Comparison of ENCODE assay signal across 21 cellular contexts in genomic region chr2:99694331-99694730, GRCh38.
"Had no signal": no experiment of that assay in that cellular context is flagged by ENCODE, and none has a peak within 500 bp of the region (broad histone marks: within the 10 kb centered on the region; RNA-seq: fewer than 3 reads in every experiment).

No MANE protein-coding gene starts in this region.

- H3K36me3 ChIP-seq: adrenal gland, left lung, sigmoid colon, upper lobe of right lung had no signal

- H3K27me3 ChIP-seq: adrenal gland, hepatocyte, left lung, sigmoid colon, upper lobe of right lung had no signal

- H2AFZ ChIP-seq: hepatocyte had no signal

- DNase-seq: activated CD4-positive, alpha-beta T cell treated with anti-CD3 and anti-CD28 coated beads for 4 hours; activated CD4-positive, alpha-beta T cell treated with anti-CD3 and anti-CD28 coated beads, Interleukin-2, amount 50 U/mL, for 48 hours; activated CD4-positive, CD25-positive, alpha-beta regulatory T cell; activated CD8-positive, alpha-beta memory T cell treated with anti-CD3 and anti-CD28 coated beads, Interleukin-2, amount 50 U/mL, for 48 hours; activated naive CD4-positive, alpha-beta T cell; activated T-cell treated with anti-CD3 and anti-CD28 coated beads, Interleukin-2, amount 50 U/mL, for 4 hours; adrenal gland; cerebellar nuclear complex; cortex of kidney; foreskin fibroblast; immature natural killer cell; left lung; mammary epithelial cell; sigmoid colon; stimulated activated CD4-positive, alpha-beta T cell treated with anti-CD3 and anti-CD28 coated beads, Interleukin-4, amount 100 ng/mL, for 24 hours; stimulated activated naive CD8-positive, alpha-beta T cell treated with anti-CD3 and anti-CD28 coated beads, Interleukin-15, Interleukin-2, amounts not matched to agents 100 U/mL and 50 U/mL, for 24 hours; T1000; upper lobe of right lung had no signal

- H3K9me3 ChIP-seq: adrenal gland, left lung, sigmoid colon, upper lobe of right lung had no signal

- H3K27ac ChIP-seq: adrenal gland, hepatocyte, left lung, sigmoid colon, upper lobe of right lung had no signal

- FAIRE-seq: bronchial epithelial cell, endometrium had no signal

- H3K4me3 ChIP-seq: adrenal gland, hepatocyte, left lung, sigmoid colon, upper lobe of right lung had no signal

- ATAC-seq: activated T-cell treated with anti-CD3 and anti-CD28 coated beads, Interleukin-2, amount 50 U/mL, for 4 hours; left lung; stimulated activated naive CD8-positive, alpha-beta T cell treated with anti-CD3 and anti-CD28 coated beads, Interleukin-15, Interleukin-2, amounts not matched to agents 100 U/mL and 50 U/mL, for 24 hours; upper lobe of right lung had no signal

- H3K4me1 ChIP-seq: adrenal gland, left lung had no signal

- H3K4me2 ChIP-seq: hepatocyte had no signal

- H3K79me2 ChIP-seq: hepatocyte had no signal
